1 cellular context compared by ENCODE assay signal in genomic region chr1:57423135-57424131, GRCh38.
TF ChIP-seq lines count a peak whose summit lies in the region.

Gene DAB1 (minus strand): TSS chr1:57424060. CDS start chr1:57291030, 133,030 bp downstream.

TF ChIP-seq in HEK293, 187 proteins besides CTCF, POLR2A, EP300 and RAD21 (continued from another document):
- TF ChIP-seq ZNF239 (tag by site-specific recombination; IDR thresholded peaks at IDR 0.05), result 0 out of 2 replicates have a peak, but pooled peaks have one; percentile 15
- no peak; the same call in 1 of the 2 replicates for TF ChIP-seq KLF16 (tag by site-specific recombination; IDR thresholded peaks at IDR 0.05)
- no peak for TF ChIP-seq SCRT2 (tag by site-specific recombination; IDR thresholded peaks at IDR 0.05)
- peak; percentile 99 for TF ChIP-seq PRDM10 (tag by site-specific recombination; IDR thresholded peaks at IDR 0.05)
- TF ChIP-seq ZBTB20 (tag by site-specific recombination; IDR thresholded peaks at IDR 0.05), result peak; percentile 65; the same call in 1 of the 2 replicates
- 0 out of 2 replicates have a peak, but pooled peaks have one; percentile 22 for TF ChIP-seq ZNF423 (tag by site-specific recombination; IDR thresholded peaks at IDR 0.05)
- TF ChIP-seq HIC1 (tag by site-specific recombination; IDR thresholded peaks at IDR 0.05), result peak; percentile 44; the same call in 1 of the 2 replicates
- TF ChIP-seq ZIC2 (tag by site-specific recombination; IDR thresholded peaks at IDR 0.05), result peak; percentile 79
- TF ChIP-seq ZNF398 (tag by site-specific recombination; IDR thresholded peaks at IDR 0.05), result peak; percentile 49; the same call in 1 of the 2 replicates
- peak; percentile 37; the same call in 1 of the 2 replicates for TF ChIP-seq ZBTB17 (tag by site-specific recombination; IDR thresholded peaks at IDR 0.05)
- TF ChIP-seq ZNF76 (tag by site-specific recombination; IDR thresholded peaks at IDR 0.05; ENCODE audit: borderline replicate concordance, low read depth), result peak; percentile 18; the same call in 1 of the 2 replicates
- 0 out of 2 replicates have a peak, but pooled peaks have one; percentile 22 for TF ChIP-seq PRDM1 (tag by site-specific recombination; IDR thresholded peaks at IDR 0.05)
- 0 out of 2 replicates have a peak, but pooled peaks have one; percentile 23 for TF ChIP-seq ZNF692 (tag by site-specific recombination; IDR thresholded peaks at IDR 0.05)
- TF ChIP-seq ZBTB21 (tag by site-specific recombination; IDR thresholded peaks at IDR 0.05), result no peak
- no peak for TF ChIP-seq ZNF654 (tag by site-specific recombination; IDR thresholded peaks at IDR 0.05; ENCODE audit: low read depth)
- peak; percentile 74 for TF ChIP-seq ZBTB26 (tag by site-specific recombination; optimal IDR thresholded peaks at IDR 0.05)
- TF ChIP-seq ZBTB44 (tag by site-specific recombination; IDR thresholded peaks at IDR 0.05), result no peak
- TF ChIP-seq ZNF830 (tag by site-specific recombination; IDR thresholded peaks at IDR 0.05; ENCODE audit: low read depth), result no peak
- TF ChIP-seq ZBTB8A (tag by site-specific recombination; IDR thresholded peaks at IDR 0.05), result peak; percentile 63
- peak; percentile 27; the same call in 1 of the 2 replicates for TF ChIP-seq PATZ1 (tag by site-specific recombination; IDR thresholded peaks at IDR 0.05)
- 0 out of 2 replicates have a peak, but pooled peaks have one; percentile 28 for TF ChIP-seq ZNF501 (tag by site-specific recombination; IDR thresholded peaks at IDR 0.05)
- TF ChIP-seq GLIS2 (tag by site-specific recombination; IDR thresholded peaks at IDR 0.05), result peak; percentile 76
TF ChIP-seq in HEK293: peak in this region for 22.
